In the genomic region with DNA sequence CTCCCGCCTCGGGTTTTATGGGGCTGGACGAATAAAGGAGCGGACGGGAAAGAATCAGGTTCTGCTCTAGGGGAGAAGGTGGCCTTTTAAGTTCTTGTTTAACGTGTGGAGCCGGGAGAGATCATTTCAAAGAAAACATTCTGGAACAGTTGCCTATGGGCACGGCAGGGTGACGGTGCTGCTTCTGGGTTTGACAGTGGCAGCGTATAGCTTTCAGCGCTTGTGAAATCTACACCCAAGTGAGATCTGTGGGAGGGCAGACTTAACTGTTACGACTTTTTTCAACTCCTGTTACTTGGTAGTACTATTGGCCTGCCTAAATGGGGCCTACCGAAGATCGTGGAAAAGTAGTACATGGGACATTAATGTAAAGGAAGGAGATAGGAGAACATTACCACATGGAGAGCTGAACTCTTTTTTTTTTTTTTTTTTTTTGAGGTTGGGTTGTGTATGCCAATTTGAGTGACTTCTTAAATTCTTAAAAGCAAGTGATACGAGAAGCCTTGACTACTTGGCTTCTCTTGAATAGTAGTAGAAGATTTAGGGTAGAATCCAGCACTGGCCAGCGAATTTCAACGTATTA, we compare ENCODE assay signal across 8 cellular contexts. TPM values are rescaled to one million over a fixed set of nuclear protein-coding genes. Genes with fewer than 3 reads are reported as not detected.
DNase-seq lines count a peak whose midpoint lies in the region; ATAC-seq, FAIRE-seq and TF ChIP-seq lines count a peak whose summit lies in the region.

No MANE protein-coding gene starts in this region.

- peak; percentile 84 for ATAC-seq in psoas muscle

- H3K9me3 ChIP-seq in Peyer's patch (no peaks in the 10 kb centered on the region), psoas muscle (no peaks in the 10 kb centered on the region)

- H3K27ac ChIP-seq in Peyer's patch (peak overlapping the region; percentile 93 to 98 (median 96)), psoas muscle (peak overlapping the region; percentile 99)

- H3K4me3 ChIP-seq in Peyer's patch (peak overlapping the region; percentile 71 to 88 (median 80)), psoas muscle (peak overlapping the region; percentile 89)

- H3K36me3 ChIP-seq in Peyer's patch = no peaks in the 10 kb centered on the region
- H3K36me3 ChIP-seq in psoas muscle (ENCODE audit: insufficient read depth in 1 of 2, low read depth in 1 of 2) = no peaks in the 10 kb centered on the region

- TF ChIP-seq POLR2A in Peyer's patch (IDR thresholded peaks at IDR 0.05) = peak in 1 of 2 donors; percentile 33
- no peak; the same call in 1 of the 2 replicates for TF ChIP-seq POLR2A in GM12892 (IDR thresholded peaks at IDR 0.05; ENCODE audit: low read depth, low read length)

- FAIRE-seq in GM12892 (lab: Jason Lieb, UNC) = no peak

- intact Hi-C loops in cardiac septum (cut with DNase I) (loop anchor here (5.0 kb wide), 1 partner anchor 1035 kb away; the partner anchor contains the start of gene EIF4G2), psoas muscle (cut with DNase I) (loop anchor here in 1 of 2 donors (10.0 kb wide), 1 partner anchor 52 kb away; no protein-coding TSS in a partner anchor)

- H3K4me1 ChIP-seq in Peyer's patch (peaks cover 0 to 27% (median 8%) of the 10 kb centered on the region in 4 donors), psoas muscle (peaks cover 39% of the 10 kb centered on the region)

- WGBS in psoas muscle, 3 donors = 0 to 1% (median 1%) methylated on average over 17 of the region's 17 CpGs

- H3K27me3 ChIP-seq in Peyer's patch (no peaks in the 10 kb centered on the region), psoas muscle (ENCODE audit: insufficient read depth in 3 of 3, low read length in 2 of 3) (no peaks in the 10 kb centered on the region)

- DNase-seq in DMS 273 (lab: John Stamatoyannopoulos, UW; ENCODE audit: unreplicated experiment) (peak; percentile 83), GM20000 (ENCODE audit: low spot score) (peak; percentile 64), HS-27A (ENCODE audit: low read depth) (peak; percentile 74), Peyer's patch (peak in 2 of 3 donors; percentile 54 to 78), cardiac septum (ENCODE audit: low spot score) (peak; percentile 81), psoas muscle (peak; percentile 35 to 78), GM12892 (ENCODE audit: insufficient read length) (no peak)
- peak; percentile 67 for DNase-seq in activated naive CD4-positive, alpha-beta T cell treated with anti-CD3 and anti-CD28 coated beads, Interleukin-2, amount 50 U/mL, for 16 hours

- TF ChIP-seq CTCF in GM20000 (IDR thresholded peaks at IDR 0.05; ENCODE audit: extremely low read depth, missing control alignments) (no peak), Peyer's patch (IDR thresholded peaks at IDR 0.05) (no peak), psoas muscle (IDR thresholded peaks at IDR 0.05) (no peak)

RNA-seq across cellular contexts. Expression of gene USP47, which starts 0.7 kb away (rescaled TPM):
- 100 to 1,000 TPM in 1 of 4 donors, 10 to 100 TPM in 3; 62.5 to 170 (median 66.4) TPM for total RNA-seq in Peyer's patch
- 61.6 TPM for total RNA-seq in cardiac septum
- 100 to 1,000 TPM in 2 of 4 donors, 10 to 100 TPM in 2; 73.1 to 108 (median 90.6) TPM for total RNA-seq in psoas muscle
- polyA plus RNA-seq in psoas muscle = 100 to 1,000 TPM in 1 of 3 donors, 10 to 100 TPM in 2; 31.3 to 132 (median 57.3) TPM
- polyA plus RNA-seq in GM12892 (2012; ENCODE audit: missing spikeins) = 24.6 TPM
